ENCODE assay signal across 32 cellular contexts in genomic region chr16:74372953-74373846, GRCh38. TPM values are rescaled to one million over a fixed set of nuclear protein-coding genes. Genes with fewer than 3 reads are reported as not detected.
DNase-seq lines count a peak whose midpoint lies in the region; ATAC-seq and FAIRE-seq lines count a peak whose summit lies in the region.
"Had no signal": no experiment of that assay in that cellular context is flagged by ENCODE, and none has a peak within 500 bp of the region (broad histone marks: within the 10 kb centered on the region; RNA-seq: fewer than 3 reads in every experiment).

No MANE protein-coding gene starts in this region.

- H3K27ac ChIP-seq in CD4-positive, alpha-beta memory T cell (ENCODE audit: low read depth, low read length) = no peak overlapping the region
- H3K27ac ChIP-seq: C4-2B, colonic mucosa, SJCRH30, WERI-Rb-1 had no signal

- H3K36me3 ChIP-seq in CD4-positive, alpha-beta memory T cell (ENCODE audit: insufficient read depth, low read length) = no peaks in the 10 kb centered on the region
- H3K36me3 ChIP-seq: colonic mucosa, SJCRH30, WERI-Rb-1 had no signal

- H3K4me1 Mint-ChIP-seq in CD4-positive, alpha-beta memory T cell = peaks cover 0 to 4% (median 2%) of the 10 kb centered on the region in 4 donors
- H3K4me1 Mint-ChIP-seq: stimulated activated memory B cell treated with anti-CD40 and anti-IgM and Interleukin-4, amounts not matched to agents 10 μg/mL and 1 μg/mL and 100 μg/mL, for 72 hours had no signal

- no peaks in the 10 kb centered on the region for H3K27me3 ChIP-seq in CD4-positive, alpha-beta memory T cell (ENCODE audit: insufficient read depth, low read length)
- H3K27me3 ChIP-seq: colonic mucosa, SJCRH30 had no signal

- H3K4me3 Mint-ChIP-seq in CD4-positive, alpha-beta memory T cell = no peak overlapping the region
- H3K4me3 Mint-ChIP-seq: activated naive CD8-positive, alpha-beta T cell treated with anti-CD3 and anti-CD28 coated beads, Interleukin-2, amount 10 ng/mL, durations not matched to agents 7 days and 5 days; activated T-cell treated with anti-CD3 and anti-CD28 coated beads, Interleukin-2, amount 50 U/mL, for 24 hours; effector memory CD8-positive, alpha-beta T cell; mesothelial cell of epicardium; naive B cell; stimulated activated memory B cell treated with anti-CD40 and anti-IgM and Interleukin-4, amounts not matched to agents 10 μg/mL and 1 μg/mL and 100 μg/mL, for 72 hours; type B pancreatic cell had no signal

- intact Hi-C loops in CD4-positive, alpha-beta memory T cell (cut with micrococcal nuclease) = no loop called here
- intact Hi-C loops in posterior vena cava (cut with DNase I) = no loop called here

- H3K9me3 ChIP-seq in CD4-positive, alpha-beta memory T cell (ENCODE audit: control insufficient read depth in 1 of 2, low read length in 2 of 2) = no peaks in the 10 kb centered on the region
- H3K9me3 ChIP-seq: colonic mucosa, SJCRH30 had no signal

- peak overlapping the region in 4 of 7 donors; percentile 5 to 52 (median 31) for H3K27ac Mint-ChIP-seq in CD4-positive, alpha-beta memory T cell
- H3K27ac Mint-ChIP-seq: activated naive CD8-positive, alpha-beta T cell treated with anti-CD3 and anti-CD28 coated beads, Interleukin-2, amount 10 ng/mL, durations not matched to agents 7 days and 5 days; activated T-cell treated with anti-CD3 and anti-CD28 coated beads, Interleukin-2, amount 50 U/mL, for 24 hours; mesothelial cell of epicardium; stimulated activated memory B cell treated with anti-CD40 and anti-IgM and Interleukin-4, amounts not matched to agents 10 μg/mL and 1 μg/mL and 100 μg/mL, for 72 hours; type B pancreatic cell had no signal

- no peak overlapping the region for H3K4me3 ChIP-seq in CD4-positive, alpha-beta memory T cell (ENCODE audit: low read length in 2 of 2)
- H3K4me3 ChIP-seq: colonic mucosa, SJCRH30 had no signal

- no peaks in the 10 kb centered on the region for H3K4me1 ChIP-seq in CD4-positive, alpha-beta memory T cell (ENCODE audit: insufficient read depth, low read length)
- H3K4me1 ChIP-seq: colonic mucosa, SJCRH30 had no signal

- no peaks in the 10 kb centered on the region for H3K36me3 Mint-ChIP-seq in CD4-positive, alpha-beta memory T cell
- H3K36me3 Mint-ChIP-seq: activated naive CD8-positive, alpha-beta T cell treated with anti-CD3 and anti-CD28 coated beads, Interleukin-2, amount 10 ng/mL, durations not matched to agents 7 days and 5 days; mesothelial cell of epicardium; naive B cell; stimulated activated memory B cell treated with anti-CD40 and anti-IgM and Interleukin-4, amounts not matched to agents 10 μg/mL and 1 μg/mL and 100 μg/mL, for 72 hours; type B pancreatic cell had no signal

- ATAC-seq in esophagus mucosa (peak; percentile 14), HG02678 (IDR thresholded peaks at IDR 0.05; ENCODE audit: unreplicated experiment) (no peak)
- ATAC-seq: effector memory CD8-positive, alpha-beta T cell; stimulated activated memory B cell treated with anti-CD40 and anti-IgM and Interleukin-4, amounts not matched to agents 10 μg/mL and 1 μg/mL and 100 μg/mL, for 72 hours had no signal

- H3K9me3 Mint-ChIP-seq in CD4-positive, alpha-beta memory T cell = no peaks in the 10 kb centered on the region
- H3K9me3 Mint-ChIP-seq: activated naive CD8-positive, alpha-beta T cell treated with anti-CD3 and anti-CD28 coated beads, Interleukin-2, amount 10 ng/mL, durations not matched to agents 7 days and 5 days; activated T-cell treated with anti-CD3 and anti-CD28 coated beads, Interleukin-2, amount 50 U/mL, for 24 hours; effector memory CD8-positive, alpha-beta T cell; mesothelial cell of epicardium; naive B cell; stimulated activated memory B cell treated with anti-CD40 and anti-IgM and Interleukin-4, amounts not matched to agents 10 μg/mL and 1 μg/mL and 100 μg/mL, for 72 hours; type B pancreatic cell had no signal

- POLR2A ChIA-PET in CD4-positive, alpha-beta memory T cell (lab: Charles Lee; ENCODE audit: partially characterized antibody) = interaction anchor here (0.6 kb wide), 1 partner anchor 76 kb away, joined by 3 read pairs; no protein-coding TSS in a partner anchor

- CTCF ChIA-PET in CD4-positive, alpha-beta memory T cell (lab: Charles Lee; ENCODE audit: partially characterized antibody) = no interaction called here

- DNase-seq in CD4-positive, alpha-beta memory T cell = no peak
- DNase-seq in HTR-8/SVneo (ENCODE audit: insufficient read length, low spot score) (peak; percentile 38), posterior vena cava (ENCODE audit: low spot score) (peak; percentile 59), NCI-H748 (lab: John Stamatoyannopoulos, UW; ENCODE audit: unreplicated experiment) (no peak), cortex of kidney (lab: John Stamatoyannopoulos, UW) (no peak)
- no peak for DNase-seq in stimulated activated CD4-positive, alpha-beta T cell treated with anti-CD3 and anti-CD28 coated beads, Interleukin-1b, Interleukin-23, amount 100 ng/mL, for 48 hours
- DNase-seq: activated CD4-positive, alpha-beta T cell treated with anti-CD3 and anti-CD28 coated beads for 48 hours; activated gamma-delta T cell; activated naive CD8-positive, alpha-beta T cell treated with anti-CD3 and anti-CD28 coated beads, Interleukin-2, amount 10 ng/mL, durations not matched to agents 7 days and 5 days; activated T-cell treated with anti-CD3 and anti-CD28 coated beads, Interleukin-2, amount 50 U/mL, for 24 hours; colonic mucosa; effector memory CD8-positive, alpha-beta T cell; erythroblast; HCEC 1CT; islet precursor cell; naive B cell; NCI-H1092; NCI-H187; NCI-H446 treated with DMSO at 0.1 percent for 48 hours; RPMI8226; SJCRH30; WERI-Rb-1 had no signal

- H3K27me3 Mint-ChIP-seq in CD4-positive, alpha-beta memory T cell = no peaks in the 10 kb centered on the region
- H3K27me3 Mint-ChIP-seq: activated naive CD8-positive, alpha-beta T cell treated with anti-CD3 and anti-CD28 coated beads, Interleukin-2, amount 10 ng/mL, durations not matched to agents 7 days and 5 days; activated T-cell treated with anti-CD3 and anti-CD28 coated beads, Interleukin-2, amount 50 U/mL, for 24 hours; effector memory CD8-positive, alpha-beta T cell; naive B cell; stimulated activated memory B cell treated with anti-CD40 and anti-IgM and Interleukin-4, amounts not matched to agents 10 μg/mL and 1 μg/mL and 100 μg/mL, for 72 hours had no signal

- FAIRE-seq in HTR-8/SVneo (lab: Jason Lieb, UNC) = peak; percentile 86
- FAIRE-seq: GM19239 had no signal

RNA-seq across cellular contexts. Expression of gene NPIPB15, which starts 2.9 kb away (rescaled TPM):
- 1 to 10 TPM in 1 of 2 experiments, not detected in 1; 1.2 TPM for total RNA-seq in CD4-positive, alpha-beta memory T cell
- polyA plus RNA-seq in CD4-positive, alpha-beta memory T cell = 1 to 10 TPM in 1 of 2 donors, not detected in 1; 1.1 TPM
- total RNA-seq in esophagus mucosa = 2.8 TPM
- total RNA-seq in posterior vena cava = 1 to 10 TPM; 2.6 to 2.7 TPM
- total RNA-seq: activated naive CD8-positive, alpha-beta T cell treated with anti-CD3 and anti-CD28 coated beads, Interleukin-2, amount 10 ng/mL, durations not matched to agents 7 days and 5 days; cardiac septum had no signal

RNA-seq across cellular contexts. Expression of gene CLEC18B, which starts 48.1 kb away (rescaled TPM):
- 1 to 10 TPM; 1.3 to 3.1 TPM for total RNA-seq in CD4-positive, alpha-beta memory T cell
- not detected for polyA plus RNA-seq in CD4-positive, alpha-beta memory T cell
- total RNA-seq in esophagus mucosa (2.8 TPM), posterior vena cava (under 1 TPM; 0.52 to 0.60 TPM)
- total RNA-seq: fibroblast of villous mesenchyme, pulmonary artery endothelial cell, SJCRH30 had no signal

Comparison
In these comparisons a context has a peak if more than half of its experiments do, and no peak if none do; other contexts are left out.
1. DNase-seq: peak in HTR-8/SVneo (single experiment) and posterior vena cava (single experiment); none in CD4-positive, alpha-beta memory T cell (0 of 5), NCI-H748 (single experiment), cortex of kidney (single experiment) and stimulated activated CD4-positive, alpha-beta T cell treated with anti-CD3 and anti-CD28 coated beads, Interleukin-1b, Interleukin-23, amount 100 ng/mL, for 48 hours (single experiment).